ENCODE assay signal across 13 cellular contexts in the genomic region with DNA sequence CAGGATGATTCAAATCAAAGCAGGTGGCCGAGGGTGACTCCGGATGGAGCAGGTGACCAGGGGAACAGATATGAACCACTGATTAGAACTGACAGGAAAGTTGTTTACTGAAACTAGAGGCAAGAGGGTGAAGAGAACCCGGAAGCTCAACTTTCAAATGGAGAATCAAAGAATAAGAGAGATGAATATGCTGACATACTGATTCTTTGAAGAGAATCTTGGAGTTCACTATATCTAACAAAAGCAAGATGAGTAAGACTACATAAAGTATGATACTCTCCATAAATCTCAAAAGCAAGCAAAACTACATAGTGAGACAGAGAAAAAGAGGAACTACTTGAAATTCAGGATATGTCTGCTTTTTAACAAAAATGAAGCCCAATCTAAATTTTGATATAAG. TPM values are rescaled to one million over a fixed set of nuclear protein-coding genes. Genes with fewer than 3 reads are reported as not detected.
"Had no signal": no experiment of that assay in that cellular context is flagged by ENCODE, and none has a peak within 500 bp of the region (broad histone marks: within the 10 kb centered on the region; RNA-seq: fewer than 3 reads in every experiment).

No MANE protein-coding gene starts in this region.

- H3K27ac Mint-ChIP-seq: activated naive CD4-positive, alpha-beta T cell treated with anti-CD3 and anti-CD28 coated beads, Interleukin-2, amount 50 U/mL, for 24 hours; activated T-helper 2 cell treated with anti-CD3 and anti-CD28 coated beads, Interferon-gamma antibody, Interleukin-2, Interleukin-4, amounts not matched to agents 10 μg/mL and 5 μg/mL and 100 μg/mL, durations not matched to agents 14 hours and 24 hours and 36 hours; neural progenitor cell had no signal

- H3K36me3 Mint-ChIP-seq: activated naive CD4-positive, alpha-beta T cell treated with anti-CD3 and anti-CD28 coated beads, Interleukin-2, amount 50 U/mL, for 24 hours; neural progenitor cell had no signal

- DNase-seq: midbrain; pancreas; stimulated activated CD4-positive, alpha-beta T cell treated with anti-CD3 and anti-CD28 coated beads, Interleukin-4, amount 100 ng/mL, for 1 hour; stimulated activated naive CD4-positive, alpha-beta T cell; trophoblast cell had no signal

- ATAC-seq: esophagus mucosa, pancreas had no signal

- H3K9me3 Mint-ChIP-seq: activated naive CD4-positive, alpha-beta T cell treated with anti-CD3 and anti-CD28 coated beads, Interleukin-2, amount 50 U/mL, for 24 hours; activated T-helper 2 cell treated with anti-CD3 and anti-CD28 coated beads, Interferon-gamma antibody, Interleukin-2, Interleukin-4, amounts not matched to agents 10 μg/mL and 5 μg/mL and 100 μg/mL, durations not matched to agents 14 hours and 24 hours and 36 hours; neural progenitor cell had no signal

- H3K4me3 Mint-ChIP-seq: activated naive CD4-positive, alpha-beta T cell treated with anti-CD3 and anti-CD28 coated beads, Interleukin-2, amount 50 U/mL, for 24 hours; neural progenitor cell had no signal

RNA-seq across cellular contexts. Expression of gene UBD, which starts 3.9 kb away (rescaled TPM):
- total RNA-seq: cardiac septum, myocyte had no signal

RNA-seq across cellular contexts. Expression of gene OR2H2, which starts 21.5 kb away (rescaled TPM):
- total RNA-seq: activated T-helper 2 cell treated with anti-CD3 and anti-CD28 coated beads, Interferon-gamma antibody, Interleukin-2, Interleukin-4, amounts not matched to agents 10 μg/mL and 5 μg/mL and 100 μg/mL, durations not matched to agents 14 hours and 24 hours and 36 hours; cardiac septum; esophagus mucosa; lung; myocyte; pancreas; T-helper 2 cell treated with Interferon-gamma antibody and Interleukin-4, amounts not matched to agents 100 ng/mL and 5 ng/mL, for 36 hours had no signal
